1 cellular context compared by ENCODE assay signal in genomic region chr15:75620776-75621536, GRCh38.
A peak's percentile ranks its signal among the peaks of the same experiment; 100 is the strongest.
TF ChIP-seq lines count a peak whose summit lies in the region.

No MANE protein-coding gene starts in this region.

TF ChIP-seq in SK-N-SH, 30 proteins besides CTCF, POLR2A, EP300 and RAD21 (continued from another document):
- TF ChIP-seq MXI1 (IDR thresholded peaks at IDR 0.05; ENCODE audit: low read depth, low read length): no peak
- TF ChIP-seq MAX (IDR thresholded peaks at IDR 0.05; ENCODE audit: low read depth): 0 out of 2 replicates have a peak, but pooled peaks have one; percentile 29
